ENCODE assay signal across 27 cellular contexts in the genomic region with DNA sequence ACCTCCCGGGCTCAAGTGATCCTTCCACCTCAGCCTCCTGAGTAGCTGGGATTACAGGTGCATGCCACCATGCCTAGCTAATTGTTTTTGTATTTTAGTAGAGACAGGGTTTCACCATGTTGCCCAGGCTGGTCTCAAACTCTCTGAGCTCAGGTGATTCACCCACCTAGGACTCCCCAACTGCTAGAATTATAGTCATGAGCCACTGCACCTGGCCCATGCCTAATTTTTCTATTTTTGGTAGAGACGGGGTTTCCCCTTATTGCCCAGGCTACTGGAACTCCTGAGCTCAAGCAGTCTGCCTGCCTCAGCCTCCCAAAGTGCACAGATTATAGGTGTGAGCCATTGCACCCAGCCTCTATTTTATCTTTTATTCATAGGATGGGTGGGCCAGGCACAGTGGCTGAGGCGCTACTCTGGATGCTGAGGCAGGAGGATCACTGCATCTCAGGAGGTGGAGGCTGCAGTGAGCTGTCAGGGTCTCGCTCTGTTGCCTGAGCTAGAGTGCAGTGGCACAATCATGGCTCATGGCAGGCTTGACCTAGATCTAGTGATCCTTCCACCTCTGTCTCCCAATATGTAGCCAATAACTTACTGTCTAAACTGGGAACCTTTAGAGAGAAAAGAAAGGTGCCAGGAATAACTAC. TPM values are rescaled to one million over a fixed set of nuclear protein-coding genes. Genes with fewer than 3 reads are reported as not detected.
DNase-seq lines count a peak whose midpoint lies in the region; ATAC-seq and TF ChIP-seq lines count a peak whose summit lies in the region.
"Had no signal": no experiment of that assay in that cellular context is flagged by ENCODE, and none has a peak within 500 bp of the region (broad histone marks: within the 10 kb centered on the region; RNA-seq: fewer than 3 reads in every experiment).

No MANE protein-coding gene starts in this region.

- CTCF ChIA-PET in SK-N-SH (lab: Yijun Ruan, JAX): interaction anchor here (0.9 to 1.5 kb wide), 2 partner anchors 40 to 389 kb away, joined by 3 read pairs; a partner anchor contains a TSS

- H3K36me3 ChIP-seq in SK-N-SH (replicated peaks in 1 of 2; ENCODE audit: control insufficient read depth in 1 of 2, insufficient read depth in 2 of 2, low read length in 1 of 2): peaks cover 8 to 57% of the 10 kb centered on the region in 2 experiments
- peaks cover 42% of the 10 kb centered on the region for H3K36me3 ChIP-seq in RWPE2 (ENCODE audit: low read depth)
- peaks cover 29% of the 10 kb centered on the region for H3K36me3 ChIP-seq in suprapubic skin

- no peak overlapping the region for H3K9ac ChIP-seq in SK-N-SH

- no peak for DNase-seq in SK-N-SH
- no peak for DNase-seq in RWPE2 (ENCODE audit: low spot score)
- DNase-seq in foreskin keratinocyte: peak; percentile 43 to 59
- no peak for DNase-seq in suprapubic skin (ENCODE audit: low spot score in 2 of 2)
- no peak for DNase-seq in activated naive CD4-positive, alpha-beta T cell treated with Interleukin-2 at 50 U/mL for 16 hours
- no peak for DNase-seq in stimulated activated CD4-positive, alpha-beta T cell treated with anti-CD3 and anti-CD28 coated beads, Interleukin-12 subunit alpha, Interleukin-12 subunit beta, amount 100 ng/mL, for 4 hours
- no peak for DNase-seq in caudate nucleus (lab: John Stamatoyannopoulos, UW)
- DNase-seq: BE2C; CD8-positive, alpha-beta memory T cell; DMS 273 treated with DMSO at 0.1 percent for 48 hours; DMS79; GDM1; H9; MV-4-11; NCI-H1105 treated with DMSO at 0.1 percent for 48 hours; NCI-H146; NCI-H2029; NCI-H446; NCI-H524 treated with DMSO at 0.1 percent for 48 hours; NCI-H774; SHP77 had no signal

- H3K27me3 ChIP-seq in SK-N-SH (ENCODE audit: insufficient read depth) (no peaks in the 10 kb centered on the region), RWPE2 (ENCODE audit: insufficient read depth, poor library complexity, severe bottlenecking) (no peaks in the 10 kb centered on the region), foreskin keratinocyte (no peaks in the 10 kb centered on the region), suprapubic skin (no peaks in the 10 kb centered on the region)
- H3K27me3 ChIP-seq: BE2C had no signal

- H3K9me3 ChIP-seq in SK-N-SH (no peaks in the 10 kb centered on the region), RWPE2 (ENCODE audit: severe bottlenecking) (no peaks in the 10 kb centered on the region), suprapubic skin (no peaks in the 10 kb centered on the region)
- H3K9me3 ChIP-seq: BE2C had no signal

- TF ChIP-seq POLR2A in suprapubic skin (IDR thresholded peaks at IDR 0.05): no peak

- H3K4me1 ChIP-seq in SK-N-SH (ENCODE audit: control insufficient read depth in 1 of 2, insufficient read depth in 2 of 2, low read depth in 1 of 2, low read length in 1 of 2) (no peaks in the 10 kb centered on the region), RWPE2 (ENCODE audit: insufficient read depth, poor library complexity, severe bottlenecking) (no peaks in the 10 kb centered on the region), foreskin keratinocyte (peaks cover 5% of the 10 kb centered on the region), suprapubic skin (no peaks in the 10 kb centered on the region)
- H3K4me1 ChIP-seq: BE2C had no signal

- no peak overlapping the region for H3K4me2 ChIP-seq in SK-N-SH
- H3K4me2 ChIP-seq: GM23338 had no signal

- no peak for TF ChIP-seq RAD21 in SK-N-SH (IDR thresholded peaks at IDR 0.05; ENCODE audit: low read length)

- WGBS in SK-N-SH (ENCODE audit: low lambda C conversion rate): 99% methylated on average over 4 of the region's 4 CpGs
- WGBS in suprapubic skin: 71% methylated on average over 4 of the region's 4 CpGs

- ATAC-seq in SK-N-SH treated with all-trans-retinoic acid at 6 μM for 48 hours: peak; percentile 12; the same call in 1 of the 3 replicates
- peak; percentile 27; the same call in 2 of the 3 replicates for ATAC-seq in RWPE2 (ENCODE audit: low read depth)
- peak; percentile 90 for ATAC-seq in foreskin keratinocyte
- ATAC-seq: GM12878, GM23338 had no signal

- TF ChIP-seq EP300 in SK-N-SH (IDR thresholded peaks at IDR 0.05; ENCODE audit: borderline replicate concordance in 1 of 2, low read depth in 1 of 2, low read length in 1 of 2) (no peak), suprapubic skin (IDR thresholded peaks at IDR 0.05) (no peak)

- no peak overlapping the region for H3K27ac ChIP-seq in SK-N-SH (ENCODE audit: low read depth in 2 of 2, low read length in 1 of 2)
- peak overlapping the region; percentile 3 for H3K27ac ChIP-seq in RWPE2 (ENCODE audit: poor library complexity, severe bottlenecking)
- H3K27ac ChIP-seq in foreskin keratinocyte: peak overlapping the region; percentile 46
- peak overlapping the region; percentile 3 for H3K27ac ChIP-seq in suprapubic skin
- H3K27ac ChIP-seq in caudate nucleus (ENCODE audit: low read depth, low read length): no peak overlapping the region
- H3K27ac ChIP-seq: 22Rv1, HL-60 had no signal

- POLR2A ChIA-PET in SK-N-SH (lab: Yijun Ruan, JAX): interaction anchor here (0.8 kb wide), 1 partner anchor 80 kb away, joined by 3 read pairs; no protein-coding TSS in a partner anchor

- TF ChIP-seq CTCF in SK-N-SH (IDR thresholded peaks at IDR 0.05) (no peak), RWPE2 (IDR thresholded peaks at IDR 0.05; ENCODE audit: poor library complexity, severe bottlenecking) (no peak), foreskin keratinocyte (conservative IDR thresholded peaks at IDR 0.05) (no peak), suprapubic skin (IDR thresholded peaks at IDR 0.05) (no peak)

- H3K4me3 ChIP-seq in SK-N-SH (ENCODE audit: low read depth in 2 of 2, low read length in 1 of 2): no peak overlapping the region
- no peak overlapping the region for H3K4me3 ChIP-seq in RWPE2 (ENCODE audit: severe bottlenecking)
- H3K4me3 ChIP-seq in suprapubic skin: no peak overlapping the region
- H3K4me3 ChIP-seq: GM12878, GM23338 had no signal

- H4K20me1 ChIP-seq in SK-N-SH (ENCODE audit: insufficient read depth): no peaks in the 10 kb centered on the region

- peaks cover 21% of the 10 kb centered on the region for H3F3A ChIP-seq in SK-N-SH (replicated peaks; ENCODE audit: insufficient read depth)

- no peak overlapping the region for H2AFZ ChIP-seq in SK-N-SH (ENCODE audit: low read depth)
- H2AFZ ChIP-seq: GM23338 had no signal

- H3K79me2 ChIP-seq in SK-N-SH (ENCODE audit: insufficient read depth): no peaks in the 10 kb centered on the region; the same call in 1 of the 2 replicates

- no peaks in the 10 kb centered on the region for H3K9me2 ChIP-seq in SK-N-SH

TF ChIP-seq in SK-N-SH treated with all-trans-retinoic acid at 6 μM for 48 hours, 23 proteins besides CTCF, POLR2A, EP300 and RAD21 (continues in another document):
- TF ChIP-seq OSR1 (CRISPR knock-in tag; IDR thresholded peaks at IDR 0.05) (no peak), RARB (CRISPR knock-in tag; IDR thresholded peaks at IDR 0.05) (no peak), SNAI2 (CRISPR knock-in tag; IDR thresholded peaks at IDR 0.05) (no peak), TCF4 (CRISPR knock-in tag; IDR thresholded peaks at IDR 0.05; ENCODE audit: borderline replicate concordance) (no peak)
- TF ChIP-seq, protein P1, sequence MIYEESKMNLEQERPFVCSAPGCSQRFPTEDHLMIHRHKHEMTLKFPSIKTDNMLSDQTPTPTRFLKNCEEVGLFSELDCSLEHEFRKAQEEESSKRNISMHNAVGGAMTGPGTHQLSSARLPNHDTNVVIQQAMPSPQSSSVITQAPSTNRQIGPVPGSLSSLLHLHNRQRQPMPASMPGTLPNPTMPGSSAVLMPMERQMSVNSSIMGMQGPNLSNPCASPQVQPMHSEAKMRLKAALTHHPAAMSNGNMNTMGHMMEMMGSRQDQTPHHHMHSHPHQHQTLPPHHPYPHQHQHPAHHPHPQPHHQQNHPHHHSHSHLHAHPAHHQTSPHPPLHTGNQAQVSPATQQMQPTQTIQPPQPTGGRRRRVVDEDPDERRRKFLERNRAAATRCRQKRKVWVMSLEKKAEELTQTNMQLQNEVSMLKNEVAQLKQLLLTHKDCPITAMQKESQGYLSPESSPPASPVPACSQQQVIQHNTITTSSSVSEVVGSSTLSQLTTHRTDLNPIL (CRISPR knock-in tag; IDR thresholded peaks at IDR 0.05; ENCODE audit: low read depth): no peak

TF ChIP-seq in SK-N-SH, 30 proteins besides CTCF, POLR2A, EP300 and RAD21 (continues in another document):
- no peak for TF ChIP-seq TAF1 (IDR thresholded peaks at IDR 0.05; ENCODE audit: borderline replicate concordance, low read depth, low read length)
- TF ChIP-seq, protein P2, sequence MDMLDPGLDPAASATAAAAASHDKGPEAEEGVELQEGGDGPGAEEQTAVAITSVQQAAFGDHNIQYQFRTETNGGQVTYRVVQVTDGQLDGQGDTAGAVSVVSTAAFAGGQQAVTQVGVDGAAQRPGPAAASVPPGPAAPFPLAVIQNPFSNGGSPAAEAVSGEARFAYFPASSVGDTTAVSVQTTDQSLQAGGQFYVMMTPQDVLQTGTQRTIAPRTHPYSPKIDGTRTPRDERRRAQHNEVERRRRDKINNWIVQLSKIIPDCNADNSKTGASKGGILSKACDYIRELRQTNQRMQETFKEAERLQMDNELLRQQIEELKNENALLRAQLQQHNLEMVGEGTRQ (IDR thresholded peaks at IDR 0.05; ENCODE audit: borderline replicate concordance, low read depth, low read length): no peak
- no peak for TF ChIP-seq RCOR1 (IDR thresholded peaks at IDR 0.05; ENCODE audit: low read length)
- TF ChIP-seq, protein P3, sequence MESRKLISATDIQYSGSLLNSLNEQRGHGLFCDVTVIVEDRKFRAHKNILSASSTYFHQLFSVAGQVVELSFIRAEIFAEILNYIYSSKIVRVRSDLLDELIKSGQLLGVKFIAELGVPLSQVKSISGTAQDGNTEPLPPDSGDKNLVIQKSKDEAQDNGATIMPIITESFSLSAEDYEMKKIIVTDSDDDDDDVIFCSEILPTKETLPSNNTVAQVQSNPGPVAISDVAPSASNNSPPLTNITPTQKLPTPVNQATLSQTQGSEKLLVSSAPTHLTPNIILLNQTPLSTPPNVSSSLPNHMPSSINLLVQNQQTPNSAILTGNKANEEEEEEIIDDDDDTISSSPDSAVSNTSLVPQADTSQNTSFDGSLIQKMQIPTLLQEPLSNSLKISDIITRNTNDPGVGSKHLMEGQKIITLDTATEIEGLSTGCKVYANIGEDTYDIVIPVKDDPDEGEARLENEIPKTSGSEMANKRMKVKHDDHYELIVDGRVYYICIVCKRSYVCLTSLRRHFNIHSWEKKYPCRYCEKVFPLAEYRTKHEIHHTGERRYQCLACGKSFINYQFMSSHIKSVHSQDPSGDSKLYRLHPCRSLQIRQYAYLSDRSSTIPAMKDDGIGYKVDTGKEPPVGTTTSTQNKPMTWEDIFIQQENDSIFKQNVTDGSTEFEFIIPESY (IDR thresholded peaks at IDR 0.05; ENCODE audit: borderline replicate concordance, low read depth): no peak

RNA-seq across cellular contexts. Expression of a gene that starts 31.3 kb away (rescaled TPM):
- polyA plus RNA-seq in SK-N-SH (2012; rRNA removed): 0.13 and 0.21 TPM in 2 replicates
- polyA plus RNA-seq in SK-N-SH (2012; cell fraction: cytosol; rRNA removed): 0.30 TPM in 2 replicates
- 0.13 and 0.23 TPM in 2 replicates for polyA plus RNA-seq in SK-N-SH (2012; cell fraction: nucleus; rRNA removed)
- 0.14 and 0.17 TPM in 2 replicates for total RNA-seq in foreskin keratinocyte
- 0.02 and 0.18 TPM in 2 replicates for polyA plus RNA-seq in foreskin keratinocyte
- 1 to 10 TPM in 3 of 4 donors, under 1 TPM in 1; 0.64 to 2.2 (median 1.4) TPM for total RNA-seq in suprapubic skin
- polyA plus RNA-seq: CD14-positive monocyte; CD8-positive, alpha-beta memory T cell had no signal

Comparison
In these comparisons a context has a peak if more than half of its experiments do, and no peak if none do; other contexts are left out.
1. ATAC-seq: peak in every context shown above with its lines; median percentile 90 in foreskin keratinocyte; 27 in RWPE2; 12 in SK-N-SH treated with all-trans-retinoic acid at 6 μM for 48 hours.
2. DNase-seq: peak in foreskin keratinocyte (2 of 2); none in SK-N-SH (single experiment), RWPE2 (single experiment), suprapubic skin (0 of 2), activated naive CD4-positive, alpha-beta T cell treated with Interleukin-2 at 50 U/mL for 16 hours (single experiment), stimulated activated CD4-positive, alpha-beta T cell treated with anti-CD3 and anti-CD28 coated beads, Interleukin-12 subunit alpha, Interleukin-12 subunit beta, amount 100 ng/mL, for 4 hours (single experiment) and caudate nucleus (0 of 61).
3. H3K27ac ChIP-seq: peak in RWPE2 (single experiment), foreskin keratinocyte (single experiment) and suprapubic skin (single experiment); none in SK-N-SH (0 of 2) and caudate nucleus (single experiment).